In genomic region chr4:25807101-25807728, GRCh38 we compare ENCODE assay signal across 1 cellular context.
TF ChIP-seq lines count a peak whose summit lies in the region.

No MANE protein-coding gene starts in this region.

TF ChIP-seq in GM23338, 12 proteins besides CTCF, POLR2A, EP300 and RAD21 (continued from another document):
- TF ChIP-seq ETS1 (IDR thresholded peaks at IDR 0.05) (no peak), JUNB (IDR thresholded peaks at IDR 0.05; ENCODE audit: unreplicated experiment) (no peak), ZNF331 (CRISPR knock-in tag; IDR thresholded peaks at IDR 0.05; ENCODE audit: low read depth) (no peak), STAT1 (IDR thresholded peaks at IDR 0.05; ENCODE audit: unreplicated experiment) (no peak), NANOG (IDR thresholded peaks at IDR 0.05; ENCODE audit: borderline replicate concordance) (no peak), CREB1 (CRISPR knock-in tag; IDR thresholded peaks at IDR 0.05; ENCODE audit: low read depth) (no peak), ZNF114 (CRISPR knock-in tag; IDR thresholded peaks at IDR 0.05) (no peak), REST (IDR thresholded peaks at IDR 0.05; ENCODE audit: unreplicated experiment) (no peak), EZH2 (IDR thresholded peaks at IDR 0.05; ENCODE audit: low read depth, unreplicated experiment) (no peak), EZH2phosphoT487 (IDR thresholded peaks at IDR 0.05; ENCODE audit: unreplicated experiment) (no peak), POLR2AphosphoS5 (IDR thresholded peaks at IDR 0.05; ENCODE audit: low read depth) (no peak)
